Comparison of ENCODE assay signal across 8 cellular contexts in the genomic region with DNA sequence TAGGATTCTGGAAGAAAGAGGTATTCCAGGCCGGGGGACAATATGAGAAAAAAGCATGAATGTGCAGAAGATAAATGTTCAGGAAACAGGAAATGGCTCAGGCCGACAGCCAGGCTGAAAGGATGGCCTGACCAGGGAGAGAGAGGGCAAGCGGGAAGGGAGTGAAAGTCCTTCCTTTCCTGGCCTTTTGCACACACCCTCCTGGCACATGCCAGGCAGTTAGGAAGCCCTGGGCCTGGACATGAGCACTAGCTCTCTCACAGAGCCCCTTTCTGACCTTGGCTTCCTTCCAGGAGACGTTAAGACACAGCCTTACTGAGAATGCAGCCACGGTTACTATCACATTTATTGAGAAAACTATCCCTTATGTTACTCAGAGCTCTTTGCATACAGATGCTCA. TPM values are rescaled to one million over a fixed set of nuclear protein-coding genes. Genes with fewer than 3 reads are reported as not detected.
DNase-seq lines count a peak whose midpoint lies in the region; ATAC-seq and TF ChIP-seq lines count a peak whose summit lies in the region.

No MANE protein-coding gene starts in this region.

- no peaks in the 10 kb centered on the region for H3K36me3 ChIP-seq in thymus (ENCODE audit: control insufficient read depth, insufficient read depth)

- H3K27me3 ChIP-seq in layer of hippocampus (ENCODE audit: control insufficient read depth, insufficient read depth, low read length) (no peaks in the 10 kb centered on the region), thymus (ENCODE audit: control insufficient read depth, insufficient read depth) (no peaks in the 10 kb centered on the region)

- POLR2A ChIA-PET in WTC11 (lab: Charles Lee) = interaction anchor here (1.2 kb wide), 1 partner anchor 21 kb away, joined by 3 read pairs; no protein-coding TSS in a partner anchor

- peak overlapping the region; percentile 35 for H3K27ac ChIP-seq in layer of hippocampus (ENCODE audit: low read depth, low read length)
- peak overlapping the region; percentile 52 for H3K27ac ChIP-seq in thymus (ENCODE audit: low read depth)

- no peak overlapping the region for H3K4me3 ChIP-seq in thymus (ENCODE audit: low read length)

- H3K36me3 Mint-ChIP-seq in WTC11 (no peaks in the 10 kb centered on the region), immature natural killer cell (no peaks in the 10 kb centered on the region)

- CTCF ChIA-PET in WTC11 (lab: Charles Lee) = interaction anchor here (1.0 kb wide), 1 partner anchor 139 kb away, joined by 3 read pairs; no protein-coding TSS in a partner anchor

- H3K4me3 Mint-ChIP-seq in WTC11 (no peak overlapping the region), immature natural killer cell (no peak overlapping the region)

- H3K27ac Mint-ChIP-seq in WTC11 (peak overlapping the region; percentile 67; the same call in 1 of the 2 replicates), immature natural killer cell (peak overlapping the region in 1 of 6 donors; percentile 65)

- WGBS in thymus = 52% methylated on average over 5 of the region's 5 CpGs

- H3K9me3 ChIP-seq in thymus (ENCODE audit: control insufficient read depth) = no peaks in the 10 kb centered on the region

- ATAC-seq in WTC11 (no peak), HG02973 (IDR thresholded peaks at IDR 0.05; ENCODE audit: unreplicated experiment) (no peak)

- DNase-seq in DMS153 treated with DMSO at 0.1 percent for 48 hours (lab: John Stamatoyannopoulos, UW; ENCODE audit: unreplicated experiment) (peak; percentile 19), DMS153 (lab: John Stamatoyannopoulos, UW) (no peak), WTC11 (ENCODE audit: low spot score) (no peak), NCI-H2081 treated with DMSO at 0.1 percent for 48 hours (lab: John Stamatoyannopoulos, UW) (no peak), immature natural killer cell (no peak)

- TF ChIP-seq CTCF in WTC11 (IDR thresholded peaks at IDR 0.05) = no peak

- H3K4me1 ChIP-seq in thymus (ENCODE audit: control insufficient read depth, insufficient read depth, low read length) = no peaks in the 10 kb centered on the region

- H3K27me3 Mint-ChIP-seq in WTC11 (ENCODE audit: low read depth) (no peaks in the 10 kb centered on the region), immature natural killer cell (ENCODE audit: low read depth in 3 of 3) (peaks cover 4 to 6% (median 4%) of the 10 kb centered on the region in 3 donors)

- H3K4me1 Mint-ChIP-seq in WTC11 (peaks cover 57% of the 10 kb centered on the region), immature natural killer cell (no peaks in the 10 kb centered on the region)

- no peaks in the 10 kb centered on the region for H3K9me3 Mint-ChIP-seq in WTC11
- H3K9me3 Mint-ChIP-seq in immature natural killer cell = no peaks in the 10 kb centered on the region

TF ChIP-seq in WTC11, 78 proteins besides CTCF, POLR2A, EP300 and RAD21:
- no peak for TF ChIP-seq GRHL2 (CRISPR knock-in tag; IDR thresholded peaks at IDR 0.05; ENCODE audit: insufficient replicate concordance, severe bottlenecking)
- TF ChIP-seq, protein P1, sequence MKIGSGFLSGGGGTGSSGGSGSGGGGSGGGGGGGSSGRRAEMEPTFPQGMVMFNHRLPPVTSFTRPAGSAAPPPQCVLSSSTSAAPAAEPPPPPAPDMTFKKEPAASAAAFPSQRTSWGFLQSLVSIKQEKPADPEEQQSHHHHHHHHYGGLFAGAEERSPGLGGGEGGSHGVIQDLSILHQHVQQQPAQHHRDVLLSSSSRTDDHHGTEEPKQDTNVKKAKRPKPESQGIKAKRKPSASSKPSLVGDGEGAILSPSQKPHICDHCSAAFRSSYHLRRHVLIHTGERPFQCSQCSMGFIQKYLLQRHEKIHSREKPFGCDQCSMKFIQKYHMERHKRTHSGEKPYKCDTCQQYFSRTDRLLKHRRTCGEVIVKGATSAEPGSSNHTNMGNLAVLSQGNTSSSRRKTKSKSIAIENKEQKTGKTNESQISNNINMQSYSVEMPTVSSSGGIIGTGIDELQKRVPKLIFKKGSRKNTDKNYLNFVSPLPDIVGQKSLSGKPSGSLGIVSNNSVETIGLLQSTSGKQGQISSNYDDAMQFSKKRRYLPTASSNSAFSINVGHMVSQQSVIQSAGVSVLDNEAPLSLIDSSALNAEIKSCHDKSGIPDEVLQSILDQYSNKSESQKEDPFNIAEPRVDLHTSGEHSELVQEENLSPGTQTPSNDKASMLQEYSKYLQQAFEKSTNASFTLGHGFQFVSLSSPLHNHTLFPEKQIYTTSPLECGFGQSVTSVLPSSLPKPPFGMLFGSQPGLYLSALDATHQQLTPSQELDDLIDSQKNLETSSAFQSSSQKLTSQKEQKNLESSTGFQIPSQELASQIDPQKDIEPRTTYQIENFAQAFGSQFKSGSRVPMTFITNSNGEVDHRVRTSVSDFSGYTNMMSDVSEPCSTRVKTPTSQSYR (CRISPR knock-in tag; IDR thresholded peaks at IDR 0.05) = no peak
- TF ChIP-seq TCF7 (CRISPR knock-in tag; IDR thresholded peaks at IDR 0.05; ENCODE audit: low read depth) = no peak
- no peak for TF ChIP-seq NFYB (CRISPR knock-in tag; conservative IDR thresholded peaks at IDR 0.05; ENCODE audit: low read depth)
- TF ChIP-seq TEAD4 (CRISPR knock-in tag; IDR thresholded peaks at IDR 0.05) = no peak
- no peak for TF ChIP-seq IRF2 (CRISPR knock-in tag; IDR thresholded peaks at IDR 0.05; ENCODE audit: borderline replicate concordance, low read depth)
- TF ChIP-seq FOXJ3 (CRISPR knock-in tag; IDR thresholded peaks at IDR 0.05; ENCODE audit: borderline replicate concordance) = no peak
- TF ChIP-seq, protein P2, sequence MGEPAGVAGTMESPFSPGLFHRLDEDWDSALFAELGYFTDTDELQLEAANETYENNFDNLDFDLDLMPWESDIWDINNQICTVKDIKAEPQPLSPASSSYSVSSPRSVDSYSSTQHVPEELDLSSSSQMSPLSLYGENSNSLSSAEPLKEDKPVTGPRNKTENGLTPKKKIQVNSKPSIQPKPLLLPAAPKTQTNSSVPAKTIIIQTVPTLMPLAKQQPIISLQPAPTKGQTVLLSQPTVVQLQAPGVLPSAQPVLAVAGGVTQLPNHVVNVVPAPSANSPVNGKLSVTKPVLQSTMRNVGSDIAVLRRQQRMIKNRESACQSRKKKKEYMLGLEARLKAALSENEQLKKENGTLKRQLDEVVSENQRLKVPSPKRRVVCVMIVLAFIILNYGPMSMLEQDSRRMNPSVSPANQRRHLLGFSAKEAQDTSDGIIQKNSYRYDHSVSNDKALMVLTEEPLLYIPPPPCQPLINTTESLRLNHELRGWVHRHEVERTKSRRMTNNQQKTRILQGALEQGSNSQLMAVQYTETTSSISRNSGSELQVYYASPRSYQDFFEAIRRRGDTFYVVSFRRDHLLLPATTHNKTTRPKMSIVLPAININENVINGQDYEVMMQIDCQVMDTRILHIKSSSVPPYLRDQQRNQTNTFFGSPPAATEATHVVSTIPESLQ (CRISPR knock-in tag; IDR thresholded peaks at IDR 0.05) = no peak
- no peak for TF ChIP-seq GTF2I (CRISPR knock-in tag; conservative IDR thresholded peaks at IDR 0.05)
- TF ChIP-seq, protein P3, sequence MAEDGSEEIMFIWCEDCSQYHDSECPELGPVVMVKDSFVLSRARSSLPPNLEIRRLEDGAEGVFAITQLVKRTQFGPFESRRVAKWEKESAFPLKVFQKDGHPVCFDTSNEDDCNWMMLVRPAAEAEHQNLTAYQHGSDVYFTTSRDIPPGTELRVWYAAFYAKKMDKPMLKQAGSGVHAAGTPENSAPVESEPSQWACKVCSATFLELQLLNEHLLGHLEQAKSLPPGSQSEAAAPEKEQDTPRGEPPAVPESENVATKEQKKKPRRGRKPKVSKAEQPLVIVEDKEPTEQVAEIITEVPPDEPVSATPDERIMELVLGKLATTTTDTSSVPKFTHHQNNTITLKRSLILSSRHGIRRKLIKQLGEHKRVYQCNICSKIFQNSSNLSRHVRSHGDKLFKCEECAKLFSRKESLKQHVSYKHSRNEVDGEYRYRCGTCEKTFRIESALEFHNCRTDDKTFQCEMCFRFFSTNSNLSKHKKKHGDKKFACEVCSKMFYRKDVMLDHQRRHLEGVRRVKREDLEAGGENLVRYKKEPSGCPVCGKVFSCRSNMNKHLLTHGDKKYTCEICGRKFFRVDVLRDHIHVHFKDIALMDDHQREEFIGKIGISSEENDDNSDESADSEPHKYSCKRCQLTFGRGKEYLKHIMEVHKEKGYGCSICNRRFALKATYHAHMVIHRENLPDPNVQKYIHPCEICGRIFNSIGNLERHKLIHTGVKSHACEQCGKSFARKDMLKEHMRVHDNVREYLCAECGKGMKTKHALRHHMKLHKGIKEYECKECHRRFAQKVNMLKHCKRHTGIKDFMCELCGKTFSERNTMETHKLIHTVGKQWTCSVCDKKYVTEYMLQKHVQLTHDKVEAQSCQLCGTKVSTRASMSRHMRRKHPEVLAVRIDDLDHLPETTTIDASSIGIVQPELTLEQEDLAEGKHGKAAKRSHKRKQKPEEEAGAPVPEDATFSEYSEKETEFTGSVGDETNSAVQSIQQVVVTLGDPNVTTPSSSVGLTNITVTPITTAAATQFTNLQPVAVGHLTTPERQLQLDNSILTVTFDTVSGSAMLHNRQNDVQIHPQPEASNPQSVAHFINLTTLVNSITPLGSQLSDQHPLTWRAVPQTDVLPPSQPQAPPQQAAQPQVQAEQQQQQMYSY (CRISPR knock-in tag; IDR thresholded peaks at IDR 0.05) = no peak

RNA-seq across cellular contexts. Expression of gene SMAD3, which starts 39.7 kb away (rescaled TPM):
- 20.2 to 34.6 TPM (median 25.0 TPM) in 3 replicates for total RNA-seq in WTC11 (2021)
- polyA plus RNA-seq in thymus (21.6 TPM), immature natural killer cell (10 to 100 TPM in 2 of 3 donors, 1 to 10 TPM in 1; 8.9 to 11.9 (median 10.0) TPM)
